ENCODE assay signal across 1 cellular context in genomic region chr2:49044680-49045079, GRCh38.
TF ChIP-seq lines count a peak whose summit lies in the region.

No MANE protein-coding gene starts in this region.

TF ChIP-seq in H1, 55 proteins besides CTCF, POLR2A, EP300 and RAD21 (continued from another document):
- no peak for TF ChIP-seq CHD7 (IDR thresholded peaks at IDR 0.05; ENCODE audit: insufficient replicate concordance, low read length)
- TF ChIP-seq GTF2F1 (IDR thresholded peaks at IDR 0.05; ENCODE audit: borderline replicate concordance, low read depth, low read length): no peak
- no peak for TF ChIP-seq SAP30 (IDR thresholded peaks at IDR 0.05; ENCODE audit: insufficient read depth, insufficient replicate concordance, low read length)
- TF ChIP-seq BCL11A (IDR thresholded peaks at IDR 0.05; ENCODE audit: low read depth in 2 of 2, low read length in 2 of 2): no peak
- no peak for TF ChIP-seq POLR2AphosphoS5 (IDR thresholded peaks at IDR 0.05; ENCODE audit: low read depth, low read length)
- TF ChIP-seq JUND (IDR thresholded peaks at IDR 0.05; ENCODE audit: low read length): no peak
- TF ChIP-seq HDAC2 (IDR thresholded peaks at IDR 0.05; ENCODE audit: borderline replicate concordance in 1 of 2, low read depth in 2 of 2, low read length in 2 of 2): no peak
TF ChIP-seq in H1: peak in this region for 0.
